ENCODE assay signal across 9 cellular contexts in the genomic region with DNA sequence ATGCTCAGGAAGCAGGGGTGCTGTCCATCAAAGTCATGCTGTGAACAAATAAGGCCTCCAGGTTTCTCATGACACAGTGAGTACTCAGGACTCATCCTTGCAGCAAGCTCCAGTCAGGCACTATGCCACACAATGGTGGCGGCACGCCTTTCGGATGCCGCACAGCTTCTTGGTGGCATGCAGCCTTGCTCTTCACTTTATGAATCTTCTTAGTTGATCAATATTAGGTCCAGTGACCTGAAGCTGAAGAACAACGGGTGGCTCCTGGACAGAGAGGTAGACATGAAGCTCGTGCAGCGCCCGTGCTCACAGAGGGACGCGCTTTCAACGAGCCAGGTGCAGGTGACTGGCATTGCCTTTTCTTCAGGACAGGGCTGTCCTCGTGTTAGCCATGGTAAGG.
"Had no signal": no experiment of that assay in that cellular context is flagged by ENCODE, and none has a peak within 500 bp of the region (broad histone marks: within the 10 kb centered on the region; RNA-seq: fewer than 3 reads in every experiment).

No MANE protein-coding gene starts in this region.

- FAIRE-seq: H54, HepG2 had no signal

- H3K27me3 Mint-ChIP-seq: IgD-negative memory B cell had no signal

- DNase-seq: GOT3, H9, HCEC 1CT, KBM-7 had no signal

- H3K9ac ChIP-seq: KMS-11 had no signal

- H3K4me3 Mint-ChIP-seq: H9, IgD-negative memory B cell had no signal

- H3K27ac ChIP-seq: HL-60, KMS-11 had no signal

- ATAC-seq: HepG2 had no signal

- H3K4me2 ChIP-seq: KMS-11 had no signal

- H3K36me3 Mint-ChIP-seq: IgD-negative memory B cell had no signal

- H3K4me1 Mint-ChIP-seq: IgD-negative memory B cell had no signal

- H3K27ac Mint-ChIP-seq: IgD-negative memory B cell had no signal

- H3K9me3 Mint-ChIP-seq: H9 had no signal
